Comparison of ENCODE assay signal across 14 cellular contexts in genomic region chr5:93359958-93360305, GRCh38.
A peak's percentile ranks its signal among the peaks of the same experiment; 100 is the strongest.
DNase-seq lines count a peak whose midpoint lies in the region; FAIRE-seq and TF ChIP-seq lines count a peak whose summit lies in the region.
"Had no signal": no experiment of that assay in that cellular context is flagged by ENCODE, and none has a peak within 500 bp of the region (broad histone marks: within the 10 kb centered on the region; RNA-seq: fewer than 3 reads in every experiment).

No MANE protein-coding gene starts in this region.

- POLR2A ChIA-PET in RWPE1 (lab: Yijun Ruan, JAX; ENCODE audit: low non-redundant PET) = no interaction called here

- peak overlapping the region; percentile 96 for H3K27ac Mint-ChIP-seq in endothelial cell (ENCODE audit: unreplicated experiment)
- H3K27ac Mint-ChIP-seq: activated CD4-positive, alpha-beta memory T cell treated with anti-CD3 and anti-CD28 coated beads for 36 hours; CD4-positive, CD25-positive, alpha-beta regulatory T cell had no signal

- no peaks in the 10 kb centered on the region for H3K9me3 ChIP-seq in mesenchymal stem cell (ENCODE audit: control insufficient read depth, low read length)
- H3K9me3 ChIP-seq: prostate gland had no signal

- peak overlapping the region; percentile 54 for H2AFZ ChIP-seq in mesenchymal stem cell (ENCODE audit: low read depth, low read length)

- H3K4me3 ChIP-seq in mesenchymal stem cell (ENCODE audit: insufficient read depth in 1 of 2, low read depth in 1 of 2, low read length in 2 of 2) = no peak overlapping the region
- H3K4me3 ChIP-seq: prostate gland had no signal

- peak overlapping the region; percentile 57 for H3K4me3 Mint-ChIP-seq in endothelial cell (ENCODE audit: unreplicated experiment)
- H3K4me3 Mint-ChIP-seq: activated CD4-positive, alpha-beta memory T cell treated with anti-CD3 and anti-CD28 coated beads for 36 hours; CD4-positive, CD25-positive, alpha-beta regulatory T cell had no signal

- DNase-seq in RWPE1 (ENCODE audit: low spot score) (no peak), endothelial cell (ENCODE audit: low spot score) (no peak), mesenchymal stem cell (no peak), urothelium cell line (ENCODE audit: low spot score) (no peak), C1 segment of cervical spinal cord (lab: John Stamatoyannopoulos, UW) (no peak), NCI-H2107 (lab: John Stamatoyannopoulos, UW) (no peak), activated T-cell treated with anti-CD3 and anti-CD28 coated beads for 4 hours (no peak)
- DNase-seq: activated CD4-positive, alpha-beta memory T cell treated with anti-CD3 and anti-CD28 coated beads for 36 hours; CD4-positive, CD25-positive, alpha-beta regulatory T cell; DND-41; NCI-H187 treated with DMSO at 0.1 percent for 48 hours; NCI-H524 had no signal

- no peak for FAIRE-seq in urothelium cell line (lab: Jason Lieb, UNC)
- FAIRE-seq: colon had no signal

- H2BK5ac ChIP-seq in mesenchymal stem cell (ENCODE audit: low read depth, low read length, poor library complexity, severe bottlenecking) = no peak overlapping the region

- H3K4ac ChIP-seq in mesenchymal stem cell (ENCODE audit: low read depth in 1 of 2, low read length in 2 of 2) = peak overlapping the region; percentile 51 to 85

- H3K36me3 ChIP-seq in mesenchymal stem cell (ENCODE audit: control insufficient read depth in 1 of 2, insufficient read depth in 2 of 2, low read depth in 1 of 2, low read length in 2 of 2) = no peaks in the 10 kb centered on the region
- H3K36me3 ChIP-seq: prostate gland had no signal

- no peaks in the 10 kb centered on the region for H3K27me3 ChIP-seq in mesenchymal stem cell (ENCODE audit: control insufficient read depth in 1 of 2, insufficient read depth in 1 of 2, low read length in 2 of 2)

- peak overlapping the region; percentile 62 for H4K91ac ChIP-seq in mesenchymal stem cell (ENCODE audit: low read length)

- peak overlapping the region; percentile 1 for H2BK15ac ChIP-seq in mesenchymal stem cell (ENCODE audit: low read depth, poor library complexity, severe bottlenecking)

- H2BK120ac ChIP-seq in mesenchymal stem cell (ENCODE audit: low read depth, low read length) = peak overlapping the region; percentile 74

- H3K18ac ChIP-seq in mesenchymal stem cell (ENCODE audit: low read depth in 1 of 2, low read length in 2 of 2) = peak overlapping the region; percentile 47 to 99

- no peaks in the 10 kb centered on the region for H3K9me3 Mint-ChIP-seq in endothelial cell (ENCODE audit: unreplicated experiment)
- H3K9me3 Mint-ChIP-seq: activated CD4-positive, alpha-beta memory T cell treated with anti-CD3 and anti-CD28 coated beads for 36 hours had no signal

- no peaks in the 10 kb centered on the region for H3K36me3 Mint-ChIP-seq in endothelial cell (ENCODE audit: low read depth, unreplicated experiment)
- H3K36me3 Mint-ChIP-seq: activated CD4-positive, alpha-beta memory T cell treated with anti-CD3 and anti-CD28 coated beads for 36 hours; CD4-positive, CD25-positive, alpha-beta regulatory T cell had no signal

- peak overlapping the region; percentile 72 for H4K8ac ChIP-seq in mesenchymal stem cell (ENCODE audit: low read length)

- no peak overlapping the region for H2AK5ac ChIP-seq in mesenchymal stem cell (ENCODE audit: low read length, severe bottlenecking)

- peak overlapping the region in 1 of 2 experiments; percentile 82 for H3K14ac ChIP-seq in mesenchymal stem cell (ENCODE audit: low read length in 2 of 2)

- no peaks in the 10 kb centered on the region for H3K27me3 Mint-ChIP-seq in endothelial cell (ENCODE audit: unreplicated experiment)
- H3K27me3 Mint-ChIP-seq: activated CD4-positive, alpha-beta memory T cell treated with anti-CD3 and anti-CD28 coated beads for 36 hours; CD4-positive, CD25-positive, alpha-beta regulatory T cell had no signal

- CTCF ChIA-PET in RWPE1 (lab: Yijun Ruan, JAX) = interaction anchor here (0.6 to 1.3 kb wide), 3 partner anchors 184 to 1165 kb away, joined by 3 to 4 read pairs (median 4); no protein-coding TSS in a partner anchor

- H3K9ac ChIP-seq in mesenchymal stem cell (ENCODE audit: low read length) = no peak overlapping the region

- peak overlapping the region; percentile 81 to 98 for H2BK12ac ChIP-seq in mesenchymal stem cell (ENCODE audit: low read length in 2 of 2)

- whole genome bisulfite sequencing in mesenchymal stem cell = 68% methylated on average over 5 of the region's 5 CpGs

- H3K79me1 ChIP-seq in mesenchymal stem cell (replicated peaks; ENCODE audit: low read length, poor library complexity, severe bottlenecking) = no peaks in the 10 kb centered on the region

- no peak overlapping the region for H3K4me2 ChIP-seq in mesenchymal stem cell (ENCODE audit: low read length, poor library complexity, severe bottlenecking)

- H3K4me1 Mint-ChIP-seq in endothelial cell (ENCODE audit: unreplicated experiment) = peaks cover 26% of the 10 kb centered on the region
- H3K4me1 Mint-ChIP-seq: CD4-positive, CD25-positive, alpha-beta regulatory T cell had no signal

- peak overlapping the region in 1 of 2 experiments; percentile 9 for H3K23ac ChIP-seq in mesenchymal stem cell (ENCODE audit: low read length in 2 of 2)

- peaks cover 2% of the 10 kb centered on the region for H3K4me1 ChIP-seq in mesenchymal stem cell (ENCODE audit: control insufficient read depth, insufficient read depth, low read depth, low read length)
- H3K4me1 ChIP-seq: prostate gland had no signal

- no peak for TF ChIP-seq CTCF in RWPE1 (conservative IDR thresholded peaks at IDR 0.05; ENCODE audit: low read depth)
- no peak for TF ChIP-seq CTCF in endothelial cell (IDR thresholded peaks at IDR 0.05; ENCODE audit: unreplicated experiment)

- peak overlapping the region; percentile 84 for H3K27ac ChIP-seq in RWPE1
- no peak overlapping the region for H3K27ac ChIP-seq in mesenchymal stem cell (ENCODE audit: low read length, poor library complexity, severe bottlenecking)
- H3K27ac ChIP-seq: prostate gland had no signal
